Comparison of ENCODE assay signal across 28 cellular contexts in the genomic region with DNA sequence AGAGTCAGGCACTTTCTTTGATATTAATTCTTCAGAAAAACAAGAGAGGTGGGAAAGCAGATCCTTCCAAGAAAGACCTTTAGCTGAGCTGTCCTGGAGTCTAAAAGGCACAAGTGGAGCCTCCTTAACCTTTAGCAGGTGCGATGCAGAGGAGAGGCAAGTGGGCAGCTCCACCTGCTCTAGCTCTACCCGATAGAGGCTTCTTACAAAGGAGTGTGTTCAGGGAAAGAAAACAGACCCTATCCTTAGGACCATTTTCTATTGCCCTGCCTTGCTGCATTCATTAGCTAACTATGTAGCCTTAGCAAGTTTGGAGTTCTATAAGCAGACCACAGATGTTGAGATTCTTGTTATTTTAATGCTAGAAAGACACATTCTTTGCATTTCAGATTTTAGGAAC.
DNase-seq lines count a peak whose midpoint lies in the region; ATAC-seq, FAIRE-seq and TF ChIP-seq lines count a peak whose summit lies in the region.
"Had no signal": no experiment of that assay in that cellular context is flagged by ENCODE, and none has a peak within 500 bp of the region (broad histone marks: within the 10 kb centered on the region; RNA-seq: fewer than 3 reads in every experiment).

No MANE protein-coding gene starts in this region.

- no peaks in the 10 kb centered on the region; the same call in 2 of the 3 replicates for H3K36me3 Mint-ChIP-seq in GM23338 (ENCODE audit: low read depth)
- H3K36me3 Mint-ChIP-seq: CD14-positive monocyte; CD4-positive, alpha-beta memory T cell; CD4-positive, CD25-positive, alpha-beta regulatory T cell had no signal

- intact Hi-C loops in heart right ventricle (cut with DNase I): no loop called here

- H3K27ac Mint-ChIP-seq in GM23338: no peak overlapping the region
- H3K27ac Mint-ChIP-seq: CD14-positive monocyte; CD4-positive, alpha-beta memory T cell; CD4-positive, CD25-positive, alpha-beta regulatory T cell; CD8-positive, alpha-beta memory T cell had no signal

- no peaks in the 10 kb centered on the region; the same call in 2 of the 3 replicates for H3K9me3 Mint-ChIP-seq in GM23338
- H3K9me3 Mint-ChIP-seq: CD14-positive monocyte; CD4-positive, alpha-beta memory T cell had no signal

- H3K36me3 ChIP-seq in GM23338 (ENCODE audit: insufficient read depth) (no peaks in the 10 kb centered on the region), Karpas-422 (ENCODE audit: insufficient read depth, low read length) (no peaks in the 10 kb centered on the region), smooth muscle cell (ENCODE audit: low read depth) (no peaks in the 10 kb centered on the region), heart right ventricle (no peaks in the 10 kb centered on the region)
- H3K36me3 ChIP-seq: BE2C, BLaER1 had no signal

- H3F3A ChIP-seq in GM23338 (replicated peaks; ENCODE audit: low read depth) (no peaks in the 10 kb centered on the region), smooth muscle cell (ENCODE audit: low read depth) (peaks cover 6% of the 10 kb centered on the region)

- peak; percentile 65 for ATAC-seq in GM23338
- no peak for ATAC-seq in heart right ventricle
- ATAC-seq: GM12878 had no signal

- TF ChIP-seq POLR2A in H54 (IDR thresholded peaks at IDR 0.05; ENCODE audit: low read depth, low read length): no peak

- TF ChIP-seq CTCF in GM23338 (conservative IDR thresholded peaks at IDR 0.05; ENCODE audit: low read depth in 2 of 2): no peak
- TF ChIP-seq CTCF in choroid plexus epithelial cell (conservative IDR thresholded peaks at IDR 0.05; ENCODE audit: low read depth, low read length): no peak
- TF ChIP-seq CTCF in smooth muscle cell (IDR thresholded peaks at IDR 0.05; ENCODE audit: borderline replicate concordance, insufficient read depth, poor library complexity, severe bottlenecking): no peak
- TF ChIP-seq CTCF in heart right ventricle (IDR thresholded peaks at IDR 0.05): no peak

- H3K9me2 ChIP-seq in GM23338 (ENCODE audit: insufficient read depth) (peaks cover 5% of the 10 kb centered on the region; the same call in 1 of the 2 replicates), Karpas-422 (replicated peaks; ENCODE audit: insufficient read depth, low read length) (no peaks in the 10 kb centered on the region)

- WGBS in smooth muscle cell (ENCODE audit: low lambda C conversion rate): 87% methylated on average over 2 of the region's 2 CpGs
- 88 to 92% methylated on average over 2 of the region's 2 CpGs for WGBS in heart right ventricle, 2 donors

- no peaks in the 10 kb centered on the region for H3K79me2 ChIP-seq in GM23338 (replicated peaks; ENCODE audit: insufficient read depth)
- H3K79me2 ChIP-seq in Karpas-422 (ENCODE audit: low read length): no peaks in the 10 kb centered on the region
- no peaks in the 10 kb centered on the region for H3K79me2 ChIP-seq in smooth muscle cell (ENCODE audit: low read depth)

- H3K4me2 ChIP-seq in GM23338 (peak overlapping the region; percentile 18), Karpas-422 (ENCODE audit: low read depth, low read length, poor library complexity, severe bottlenecking) (no peak overlapping the region), smooth muscle cell (no peak overlapping the region)
- H3K4me2 ChIP-seq: BLaER1 had no signal

- H3K4me1 ChIP-seq in GM23338 (ENCODE audit: insufficient read depth) (peaks cover 10% of the 10 kb centered on the region), Karpas-422 (ENCODE audit: low read length) (peaks cover 53% of the 10 kb centered on the region), smooth muscle cell (ENCODE audit: low read depth) (peaks cover 12% of the 10 kb centered on the region), heart right ventricle (no peaks in the 10 kb centered on the region)
- H3K4me1 ChIP-seq: BE2C had no signal

- H3K9ac ChIP-seq in Karpas-422 (ENCODE audit: low read length) (no peak overlapping the region), smooth muscle cell (ENCODE audit: low read depth) (no peak overlapping the region)
- H3K9ac ChIP-seq: BLaER1 had no signal

- H3K4me3 Mint-ChIP-seq in GM23338: no peak overlapping the region
- H3K4me3 Mint-ChIP-seq: CD14-positive monocyte; CD4-positive, alpha-beta memory T cell; CD4-positive, CD25-positive, alpha-beta regulatory T cell; CD8-positive, alpha-beta memory T cell had no signal

- peak overlapping the region; percentile 82 for H3K27ac ChIP-seq in GM23338 (ENCODE audit: low read depth)
- no peak overlapping the region for H3K27ac ChIP-seq in Karpas-422 (ENCODE audit: low read length)
- H3K27ac ChIP-seq in smooth muscle cell (ENCODE audit: low read depth): peak overlapping the region; percentile 54
- no peak overlapping the region for H3K27ac ChIP-seq in heart right ventricle
- H3K27ac ChIP-seq: BLaER1 had no signal

- peaks cover 1% of the 10 kb centered on the region for H3K27me3 Mint-ChIP-seq in GM23338 (ENCODE audit: insufficient read depth, low read depth, poor library complexity)
- H3K27me3 Mint-ChIP-seq: CD8-positive, alpha-beta memory T cell had no signal

- H2AFZ ChIP-seq in GM23338 (no peak overlapping the region), Karpas-422 (ENCODE audit: low read length) (peak overlapping the region; percentile 45; the same call in 1 of the 2 replicates), smooth muscle cell (ENCODE audit: low read depth) (peak overlapping the region; percentile 31)

- no peak overlapping the region for H3K4me3 ChIP-seq in GM23338
- H3K4me3 ChIP-seq in Karpas-422 (ENCODE audit: low read length): no peak overlapping the region
- no peak overlapping the region for H3K4me3 ChIP-seq in choroid plexus epithelial cell (ENCODE audit: low read depth, low read length)
- no peak overlapping the region for H3K4me3 ChIP-seq in smooth muscle cell
- no peak overlapping the region for H3K4me3 ChIP-seq in heart right ventricle
- H3K4me3 ChIP-seq: BLaER1, GM12878 had no signal

- FAIRE-seq in H54 (lab: Jason Lieb, UNC): no peak
- FAIRE-seq: A204.1, GM12878, GM12892, GM18507 had no signal

- no peaks in the 10 kb centered on the region for H3K9me3 ChIP-seq in Karpas-422 (ENCODE audit: low read length)
- no peaks in the 10 kb centered on the region for H3K9me3 ChIP-seq in smooth muscle cell (replicated peaks; ENCODE audit: low read depth)
- H3K9me3 ChIP-seq in heart right ventricle: no peaks in the 10 kb centered on the region
- H3K9me3 ChIP-seq: BE2C, BLaER1 had no signal

- no peaks in the 10 kb centered on the region for H4K20me1 ChIP-seq in GM23338 (replicated peaks; ENCODE audit: insufficient read depth)
- H4K20me1 ChIP-seq in Karpas-422 (ENCODE audit: insufficient read depth, low read depth, low read length): no peaks in the 10 kb centered on the region
- H4K20me1 ChIP-seq in smooth muscle cell (ENCODE audit: low read depth): no peaks in the 10 kb centered on the region
- H4K20me1 ChIP-seq: BLaER1 had no signal

- H3K4me1 Mint-ChIP-seq in GM23338: peaks cover 18% of the 10 kb centered on the region
- H3K4me1 Mint-ChIP-seq: CD14-positive monocyte; CD4-positive, CD25-positive, alpha-beta regulatory T cell had no signal

- DNase-seq in GM23338 (ENCODE audit: low spot score) (peak; percentile 40), Karpas-422 (no peak), choroid plexus epithelial cell (ENCODE audit: low read depth) (peak; percentile 22), smooth muscle cell (lab: John Stamatoyannopoulos, UW; ENCODE audit: unreplicated experiment) (no peak), heart right ventricle (no peak), H54 (ENCODE audit: insufficient read length, low spot score) (no peak), NCI-H1930 (lab: John Stamatoyannopoulos, UW) (no peak)
- DNase-seq: 8988T; ACHN; BE2C; C1 segment of cervical spinal cord; CD4-positive, alpha-beta memory T cell; CD4-positive, CD25-positive, alpha-beta regulatory T cell; CD8-positive, alpha-beta memory T cell; COR-L47; DMS 273 treated with DMSO at 0.1 percent for 48 hours; DMS153; DMS53; DMS79; DND-41; EL; GDM1 had no signal

- H3K27me3 ChIP-seq in GM23338 (ENCODE audit: insufficient read depth): no peaks in the 10 kb centered on the region
- no peaks in the 10 kb centered on the region for H3K27me3 ChIP-seq in Karpas-422 (ENCODE audit: low read length)
- H3K27me3 ChIP-seq in smooth muscle cell (ENCODE audit: low read depth): no peaks in the 10 kb centered on the region
- H3K27me3 ChIP-seq in heart right ventricle: no peaks in the 10 kb centered on the region
- H3K27me3 ChIP-seq: BE2C, BLaER1 had no signal

TF ChIP-seq in GM23338, 12 proteins besides CTCF, POLR2A, EP300 and RAD21 (continues in another document):
- TF ChIP-seq POLR2AphosphoS5 (IDR thresholded peaks at IDR 0.05; ENCODE audit: low read depth): no peak
- no peak for TF ChIP-seq ZNF331 (CRISPR knock-in tag; IDR thresholded peaks at IDR 0.05; ENCODE audit: low read depth)
- TF ChIP-seq, protein P1, sequence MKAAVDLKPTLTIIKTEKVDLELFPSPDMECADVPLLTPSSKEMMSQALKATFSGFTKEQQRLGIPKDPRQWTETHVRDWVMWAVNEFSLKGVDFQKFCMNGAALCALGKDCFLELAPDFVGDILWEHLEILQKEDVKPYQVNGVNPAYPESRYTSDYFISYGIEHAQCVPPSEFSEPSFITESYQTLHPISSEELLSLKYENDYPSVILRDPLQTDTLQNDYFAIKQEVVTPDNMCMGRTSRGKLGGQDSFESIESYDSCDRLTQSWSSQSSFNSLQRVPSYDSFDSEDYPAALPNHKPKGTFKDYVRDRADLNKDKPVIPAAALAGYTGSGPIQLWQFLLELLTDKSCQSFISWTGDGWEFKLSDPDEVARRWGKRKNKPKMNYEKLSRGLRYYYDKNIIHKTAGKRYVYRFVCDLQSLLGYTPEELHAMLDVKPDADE (IDR thresholded peaks at IDR 0.05): no peak

Comparison
In these comparisons a context has a peak if more than half of its experiments do, and no peak if none do; other contexts are left out.
1. DNase-seq: peak in GM23338 (single experiment) and choroid plexus epithelial cell (single experiment); none in Karpas-422 (single experiment), smooth muscle cell (single experiment), heart right ventricle (0 of 2), H54 (single experiment) and NCI-H1930 (0 of 2).
2. H3K27ac ChIP-seq: peak in GM23338 (single experiment) and smooth muscle cell (single experiment); none in Karpas-422 (single experiment) and heart right ventricle (0 of 10).